22 cellular contexts compared by ENCODE assay signal in the genomic region with DNA sequence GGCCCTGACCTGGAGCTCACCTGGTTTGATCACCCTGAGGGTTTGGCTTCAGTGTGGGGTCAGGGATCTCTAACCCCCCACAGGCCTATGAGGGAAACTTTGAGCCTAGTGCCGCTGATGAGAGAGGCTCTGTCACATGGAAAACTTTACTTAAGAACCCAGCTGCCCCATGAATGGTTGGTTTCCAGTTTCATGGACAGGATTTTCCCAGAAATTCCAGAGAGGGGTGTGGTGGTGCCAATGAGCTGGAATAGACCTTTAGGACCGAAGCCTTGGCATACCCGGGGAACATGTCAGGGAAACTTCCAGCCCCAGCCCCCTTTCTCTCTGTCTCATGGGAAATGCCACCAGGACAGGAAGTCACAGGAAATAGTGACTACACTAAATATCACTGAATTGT. TPM values are rescaled to one million over a fixed set of nuclear protein-coding genes. Genes with fewer than 3 reads are reported as not detected.
DNase-seq lines count a peak whose midpoint lies in the region; ATAC-seq, FAIRE-seq and TF ChIP-seq lines count a peak whose summit lies in the region.
"Had no signal": no experiment of that assay in that cellular context is flagged by ENCODE, and none has a peak within 500 bp of the region (broad histone marks: within the 10 kb centered on the region; RNA-seq: fewer than 3 reads in every experiment).

No MANE protein-coding gene starts in this region.

- H3K27ac ChIP-seq in A549, result peak overlapping the region; percentile 79 to 87
- H3K27ac ChIP-seq in RWPE2 (ENCODE audit: poor library complexity, severe bottlenecking), result peak overlapping the region; percentile 29
- H3K27ac ChIP-seq: neural progenitor cell, upper lobe of right lung had no signal

- POLR2A ChIA-PET in A549 (lab: Yijun Ruan, JAX), result interaction anchor here (0.8 to 3.9 kb wide), 3 partner anchors 10 to 132 kb away, joined by 3 to 20 read pairs (median 19); a partner anchor contains a TSS

- no peak for FAIRE-seq in A549 (lab: Jason Lieb, UNC)
- FAIRE-seq: GM12878, H1, HTR-8/SVneo had no signal

- H3K4me3 ChIP-seq in A549 (no peak overlapping the region), RWPE2 (ENCODE audit: severe bottlenecking) (no peak overlapping the region)
- H3K4me3 ChIP-seq: GM12878, mucosa of descending colon, neural progenitor cell, upper lobe of right lung had no signal

- H3K9me3 ChIP-seq in A549 (no peaks in the 10 kb centered on the region), RWPE2 (ENCODE audit: severe bottlenecking) (no peaks in the 10 kb centered on the region)
- H3K9me3 ChIP-seq: mucosa of descending colon, upper lobe of right lung had no signal

- TF ChIP-seq CTCF in A549 (IDR thresholded peaks at IDR 0.05) (no peak), RWPE2 (IDR thresholded peaks at IDR 0.05; ENCODE audit: poor library complexity, severe bottlenecking) (no peak)

- H3K4me1 ChIP-seq in A549 (peaks cover 64% of the 10 kb centered on the region), RWPE2 (ENCODE audit: insufficient read depth, poor library complexity, severe bottlenecking) (peaks cover 10% of the 10 kb centered on the region)
- H3K4me1 ChIP-seq: neural progenitor cell, upper lobe of right lung had no signal

- no peaks in the 10 kb centered on the region for H3K36me3 ChIP-seq in RWPE2 (ENCODE audit: low read depth)
- H3K36me3 ChIP-seq: neural progenitor cell, upper lobe of right lung had no signal

- no peak for TF ChIP-seq EP300 in A549 (IDR thresholded peaks at IDR 0.05)

- peak; percentile 9 to 14; a peak in 1 of 5 replicates for TF ChIP-seq RAD21 in A549 (conservative IDR thresholded peaks at IDR 0.05 in 1 of 2, IDR thresholded peaks at IDR 0.05 in 1 of 2)

- WGBS in A549 (ENCODE audit: missing lambda C conversion rate), result 10% methylated on average over 3 of the region's 3 CpGs

- DNase-seq in A549 (ENCODE audit: low read depth in 1 of 2, low spot score in 1 of 2) (peak; percentile 86 to 94), GM03348 (ENCODE audit: low spot score) (peak; percentile 13), RWPE2 (ENCODE audit: low spot score) (no peak), kidney tubule cell (ENCODE audit: low spot score) (peak; percentile 69), NCI-H510A treated with DMSO at 0.1 percent for 48 hours (lab: John Stamatoyannopoulos, UW) (no peak), NCI-H1436 (lab: John Stamatoyannopoulos, UW) (no peak)
- DNase-seq: activated CD4-positive, alpha-beta T cell treated with anti-CD3 and anti-CD28 coated beads for 36 hours; left ventricle myocardium superior; mucosa of descending colon; NCI-H1417; NCI-H526 treated with DMSO at 0.1 percent for 48 hours; SHP77; stimulated activated CD4-positive, alpha-beta T cell treated with anti-CD3 and anti-CD28 coated beads, Interleukin-12 subunit alpha, Interleukin-12 subunit beta, amount 100 ng/mL, for 4 hours; stimulated activated CD8-positive, alpha-beta memory T cell treated with anti-CD3 and anti-CD28 coated beads, Interleukin-4, amount 100 ng/mL, for 48 hours; T-helper 1 cell; upper lobe of right lung had no signal

- no peak for TF ChIP-seq POLR2A in A549 (IDR thresholded peaks at IDR 0.05; ENCODE audit: low read length)

- peak; percentile 64 to 78 for ATAC-seq in A549
- ATAC-seq in RWPE2 (ENCODE audit: low read depth), result peak; percentile 76
- no peak for ATAC-seq in GM18870 (IDR thresholded peaks at IDR 0.05; ENCODE audit: unreplicated experiment)
- no peak for ATAC-seq in GM18867 (IDR thresholded peaks at IDR 0.05; ENCODE audit: unreplicated experiment)
- ATAC-seq: activated CD4-positive, alpha-beta T cell treated with anti-CD3 and anti-CD28 coated beads for 36 hours; GM12878; left ventricle myocardium superior; mucosa of descending colon; upper lobe of right lung had no signal

- H3K27me3 ChIP-seq in RWPE2 (ENCODE audit: insufficient read depth, poor library complexity, severe bottlenecking), result no peaks in the 10 kb centered on the region
- H3K27me3 ChIP-seq: neural progenitor cell, upper lobe of right lung had no signal

- CTCF ChIA-PET in A549 (lab: Yijun Ruan, JAX), result interaction anchor here (0.8 to 6.0 kb wide), 26 partner anchors 9 to 597 kb away, joined by 3 to 140 read pairs (median 10); no protein-coding TSS in a partner anchor

- peak overlapping the region; percentile 66 for H3K4me2 ChIP-seq in A549
- H3K4me2 ChIP-seq: neural progenitor cell had no signal

TF ChIP-seq in A549, 52 proteins besides CTCF, POLR2A, EP300 and RAD21:
- no peak for TF ChIP-seq CHD4 (IDR thresholded peaks at IDR 0.05; ENCODE audit: borderline replicate concordance)
- no peak for TF ChIP-seq JUNB (IDR thresholded peaks at IDR 0.05)
- no peak for TF ChIP-seq RNF2 (IDR thresholded peaks at IDR 0.05; ENCODE audit: borderline replicate concordance, low read depth)
- TF ChIP-seq FOSL2 (IDR thresholded peaks at IDR 0.05), result no peak
- peak; percentile 24; the same call in 1 of the 2 replicates for TF ChIP-seq FOSL2 (CRISPR knock-in tag; IDR thresholded peaks at IDR 0.05)
- TF ChIP-seq ZNF302 (CRISPR knock-in tag; IDR thresholded peaks at IDR 0.05), result 0 out of 2 replicates have a peak, but pooled peaks have one; percentile 14
- TF ChIP-seq, protein P1, sequence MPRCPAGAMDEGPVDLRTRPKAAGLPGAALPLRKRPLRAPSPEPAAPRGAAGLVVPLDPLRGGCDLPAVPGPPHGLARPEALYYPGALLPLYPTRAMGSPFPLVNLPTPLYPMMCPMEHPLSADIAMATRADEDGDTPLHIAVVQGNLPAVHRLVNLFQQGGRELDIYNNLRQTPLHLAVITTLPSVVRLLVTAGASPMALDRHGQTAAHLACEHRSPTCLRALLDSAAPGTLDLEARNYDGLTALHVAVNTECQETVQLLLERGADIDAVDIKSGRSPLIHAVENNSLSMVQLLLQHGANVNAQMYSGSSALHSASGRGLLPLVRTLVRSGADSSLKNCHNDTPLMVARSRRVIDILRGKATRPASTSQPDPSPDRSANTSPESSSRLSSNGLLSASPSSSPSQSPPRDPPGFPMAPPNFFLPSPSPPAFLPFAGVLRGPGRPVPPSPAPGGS (IDR thresholded peaks at IDR 0.05), result no peak
- TF ChIP-seq EHF (CRISPR knock-in tag; IDR thresholded peaks at IDR 0.05), result 0 out of 2 replicates have a peak, but pooled peaks have one; percentile 60
- TF ChIP-seq HOXB5 (CRISPR knock-in tag; IDR thresholded peaks at IDR 0.05), result peak; percentile 75
- no peak for TF ChIP-seq GATA3 (IDR thresholded peaks at IDR 0.05; ENCODE audit: borderline replicate concordance)
- no peak for TF ChIP-seq POLR2AphosphoS2 (conservative IDR thresholded peaks at IDR 0.05; ENCODE audit: low read length)
- no peak for TF ChIP-seq HEYL (CRISPR knock-in tag; IDR thresholded peaks at IDR 0.05)
- peak in 1 of 2 experiments; percentile 35; a peak in 1 of 5 replicates for TF ChIP-seq JUN (IDR thresholded peaks at IDR 0.05)
- no peak for TF ChIP-seq PHF8 (IDR thresholded peaks at IDR 0.05; ENCODE audit: borderline replicate concordance, low read depth)
- TF ChIP-seq, protein P2, sequence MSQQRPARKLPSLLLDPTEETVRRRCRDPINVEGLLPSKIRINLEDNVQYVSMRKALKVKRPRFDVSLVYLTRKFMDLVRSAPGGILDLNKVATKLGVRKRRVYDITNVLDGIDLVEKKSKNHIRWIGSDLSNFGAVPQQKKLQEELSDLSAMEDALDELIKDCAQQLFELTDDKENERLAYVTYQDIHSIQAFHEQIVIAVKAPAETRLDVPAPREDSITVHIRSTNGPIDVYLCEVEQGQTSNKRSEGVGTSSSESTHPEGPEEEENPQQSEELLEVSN (IDR thresholded peaks at IDR 0.05; ENCODE audit: borderline replicate concordance, low read depth), result no peak
- TF ChIP-seq, protein P3, sequence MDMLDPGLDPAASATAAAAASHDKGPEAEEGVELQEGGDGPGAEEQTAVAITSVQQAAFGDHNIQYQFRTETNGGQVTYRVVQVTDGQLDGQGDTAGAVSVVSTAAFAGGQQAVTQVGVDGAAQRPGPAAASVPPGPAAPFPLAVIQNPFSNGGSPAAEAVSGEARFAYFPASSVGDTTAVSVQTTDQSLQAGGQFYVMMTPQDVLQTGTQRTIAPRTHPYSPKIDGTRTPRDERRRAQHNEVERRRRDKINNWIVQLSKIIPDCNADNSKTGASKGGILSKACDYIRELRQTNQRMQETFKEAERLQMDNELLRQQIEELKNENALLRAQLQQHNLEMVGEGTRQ (IDR thresholded peaks at IDR 0.05), result peak; percentile 2; the same call in 1 of the 2 replicates
- TF ChIP-seq, protein P4, sequence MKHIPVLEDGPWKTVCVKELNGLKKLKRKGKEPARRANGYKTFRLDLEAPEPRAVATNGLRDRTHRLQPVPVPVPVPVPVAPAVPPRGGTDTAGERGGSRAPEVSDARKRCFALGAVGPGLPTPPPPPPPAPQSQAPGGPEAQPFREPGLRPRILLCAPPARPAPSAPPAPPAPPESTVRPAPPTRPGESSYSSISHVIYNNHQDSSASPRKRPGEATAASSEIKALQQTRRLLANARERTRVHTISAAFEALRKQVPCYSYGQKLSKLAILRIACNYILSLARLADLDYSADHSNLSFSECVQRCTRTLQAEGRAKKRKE (CRISPR knock-in tag; IDR thresholded peaks at IDR 0.05; ENCODE audit: low read depth), result peak; percentile 51; the same call in 1 of the 2 replicates
- peak; percentile 72; the same call in 1 of the 2 replicates for TF ChIP-seq ZSCAN20 (CRISPR knock-in tag; IDR thresholded peaks at IDR 0.05)
- TF ChIP-seq, protein P5, sequence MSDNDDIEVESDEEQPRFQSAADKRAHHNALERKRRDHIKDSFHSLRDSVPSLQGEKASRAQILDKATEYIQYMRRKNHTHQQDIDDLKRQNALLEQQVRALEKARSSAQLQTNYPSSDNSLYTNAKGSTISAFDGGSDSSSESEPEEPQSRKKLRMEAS (IDR thresholded peaks at IDR 0.05), result peak; percentile 39; the same call in 1 of the 2 replicates
- TF ChIP-seq ESRRA (IDR thresholded peaks at IDR 0.05; ENCODE audit: borderline replicate concordance, low read length), result no peak
- TF ChIP-seq HDAC2 (IDR thresholded peaks at IDR 0.05), result no peak
- peak; percentile 55; the same call in 1 of the 2 replicates for TF ChIP-seq FOXS1 (CRISPR knock-in tag; IDR thresholded peaks at IDR 0.05)
TF ChIP-seq in A549: peak in this region for 10.

RNA-seq across cellular contexts. Expression of a gene that starts 36.9 kb away (rescaled TPM):
- polyA plus RNA-seq in A549 (2011; rRNA removed) (1,636 and 1,761 TPM in 2 replicates), A549 (2017; fragmentation: RNase III; extraction: RNeasy Plus Mini Kit Qiagen cat#74134 plus additional on column Dnase treatment) (4,339 to 6,918 TPM (median 6,205 TPM) in 3 replicates)
- polyA plus RNA-seq in A549 (2012; cell fraction: cytosol; rRNA removed), result 1,617 and 1,738 TPM in 2 replicates
- polyA plus RNA-seq in A549 (2012; cell fraction: nucleus; rRNA removed), result 1,542 and 1,798 TPM in 2 replicates
- 620 and 678 TPM in 2 replicates for polyA minus RNA-seq in A549 (2011; rRNA and poly(A)+ RNA removed)

Comparison
In these comparisons a context has a peak if more than half of its experiments do, and no peak if none do; other contexts are left out.
1. ATAC-seq: peak in A549 (2 of 2) and RWPE2 (single experiment); none in GM18870 (single experiment) and GM18867 (single experiment).
2. DNase-seq: peak in A549 (2 of 2), GM03348 (single experiment) and kidney tubule cell (single experiment); none in RWPE2 (single experiment), NCI-H510A treated with DMSO at 0.1 percent for 48 hours (single experiment) and NCI-H1436 (single experiment).